ENCODE assay signal across 25 cellular contexts in the genomic region with DNA sequence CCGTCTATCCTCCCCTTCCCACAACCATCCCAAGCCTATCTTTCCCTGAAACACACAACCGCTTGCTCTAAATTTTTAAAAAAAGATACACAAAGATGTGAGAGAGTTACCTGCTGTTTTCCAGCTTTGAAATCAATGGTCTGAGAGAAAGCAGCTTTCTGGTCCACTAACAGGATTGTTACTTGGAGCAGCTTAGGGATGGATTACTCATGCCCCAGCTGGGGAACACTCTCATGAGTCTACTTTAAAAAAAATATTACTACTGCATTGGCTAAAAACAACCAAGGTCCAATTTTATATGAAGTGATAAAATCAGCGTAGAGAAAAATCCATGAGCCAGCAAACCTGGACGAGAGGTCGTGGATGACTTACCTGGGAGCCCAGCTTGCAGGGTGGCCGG. TPM values are rescaled to one million over a fixed set of nuclear protein-coding genes. Genes with fewer than 3 reads are reported as not detected.
"Had no signal": no experiment of that assay in that cellular context is flagged by ENCODE, and none has a peak within 500 bp of the region (broad histone marks: within the 10 kb centered on the region; RNA-seq: fewer than 3 reads in every experiment).

No MANE protein-coding gene starts in this region.

- H3K36me3 Mint-ChIP-seq: activated CD8-positive, alpha-beta memory T cell treated with anti-CD3 and anti-CD28 coated beads, Interleukin-2, amount 10 ng/mL, durations not matched to agents 7 days and 5 days; mesothelial cell of epicardium; naive thymus-derived CD8-positive, alpha-beta T cell; T-cell had no signal

- H3K27me3 ChIP-seq: neural progenitor cell, tibial nerve had no signal

- H3K36me3 ChIP-seq: esophagus squamous epithelium, left ventricle myocardium inferior, neural progenitor cell, spleen, tibial nerve, WERI-Rb-1 had no signal

- DNase-seq: activated CD4-positive, alpha-beta T cell treated with anti-CD3 and anti-CD28 coated beads, Interleukin-2, amount 10 ng/mL, durations not matched to agents 7 days and 5 days; activated CD4-positive, CD25-positive, alpha-beta regulatory T cell treated with anti-CD3 and anti-CD28 coated beads, Interleukin-2, amount 50 U/mL, for 72 hours; activated CD8-positive, alpha-beta memory T cell treated with anti-CD3 and anti-CD28 coated beads, Interleukin-2, amount 10 ng/mL, durations not matched to agents 7 days and 5 days; activated CD8-positive, alpha-beta T cell treated with anti-CD3 and anti-CD28 coated beads for 36 hours; activated effector memory CD4-positive, alpha-beta T cell treated with anti-CD3 and anti-CD28 coated beads, Interleukin-2, amount 50 U/mL, for 16 hours; activated naive CD4-positive, alpha-beta T cell treated with anti-CD3 and anti-CD28 coated beads, Interleukin-2, amount 50 U/mL, for 16 hours; activated T-cell treated with anti-CD3 and anti-CD28 coated beads for 4 hours; aorta; esophagus squamous epithelium; glutamatergic neuron; hippocampal formation; left ventricle myocardium inferior; naive thymus-derived CD8-positive, alpha-beta T cell; spleen; stimulated activated CD4-positive, alpha-beta T cell treated with anti-CD3 and anti-CD28 coated beads, Interleukin-4, amount 100 ng/mL, for 1 hour; stimulated activated naive CD8-positive, alpha-beta T cell treated with anti-CD3 and anti-CD28 coated beads, Interleukin-15, Interleukin-2, amounts not matched to agents 100 U/mL and 50 U/mL, for 24 hours; substantia nigra; T-cell; WERI-Rb-1 had no signal

- H3K27ac ChIP-seq: coronary artery, esophagus squamous epithelium, left ventricle myocardium inferior, neural progenitor cell, spleen, tibial nerve, WERI-Rb-1 had no signal

- H3K27ac Mint-ChIP-seq: activated CD4-positive, alpha-beta T cell treated with anti-CD3 and anti-CD28 coated beads, Interleukin-2, amount 10 ng/mL, durations not matched to agents 7 days and 5 days; activated CD8-positive, alpha-beta memory T cell treated with anti-CD3 and anti-CD28 coated beads, Interleukin-2, amount 10 ng/mL, durations not matched to agents 7 days and 5 days; activated CD8-positive, alpha-beta T cell treated with anti-CD3 and anti-CD28 coated beads for 36 hours; mesothelial cell of epicardium; naive thymus-derived CD8-positive, alpha-beta T cell; neural progenitor cell; T-cell; T-helper 2 cell treated with Interferon-gamma antibody and Interleukin-4, amounts not matched to agents 5 μg/mL and 100 μg/mL, for 36 hours had no signal

- H3K4me3 ChIP-seq: coronary artery, esophagus squamous epithelium, left ventricle myocardium inferior, neural progenitor cell, spleen, tibial nerve had no signal

- H3K4me1 ChIP-seq: spleen had no signal

- H3K4me1 Mint-ChIP-seq: activated CD4-positive, alpha-beta T cell treated with anti-CD3 and anti-CD28 coated beads, Interleukin-2, amount 10 ng/mL, durations not matched to agents 7 days and 5 days; activated CD8-positive, alpha-beta memory T cell treated with anti-CD3 and anti-CD28 coated beads, Interleukin-2, amount 10 ng/mL, durations not matched to agents 7 days and 5 days; central memory CD8-positive, alpha-beta T cell; naive thymus-derived CD8-positive, alpha-beta T cell; T-cell had no signal

- H3K9me3 ChIP-seq: esophagus squamous epithelium, left ventricle myocardium inferior, spleen, tibial nerve had no signal

- ATAC-seq: activated CD8-positive, alpha-beta memory T cell treated with anti-CD3 and anti-CD28 coated beads, Interleukin-2, amount 10 ng/mL, durations not matched to agents 7 days and 5 days; activated CD8-positive, alpha-beta T cell treated with anti-CD3 and anti-CD28 coated beads for 36 hours; naive thymus-derived CD8-positive, alpha-beta T cell; stimulated activated naive CD8-positive, alpha-beta T cell treated with anti-CD3 and anti-CD28 coated beads, Interleukin-15, Interleukin-2, amounts not matched to agents 100 U/mL and 50 U/mL, for 24 hours; T-cell had no signal

- H3K9me3 Mint-ChIP-seq: activated CD4-positive, alpha-beta T cell treated with anti-CD3 and anti-CD28 coated beads, Interleukin-2, amount 10 ng/mL, durations not matched to agents 7 days and 5 days; activated CD8-positive, alpha-beta T cell treated with anti-CD3 and anti-CD28 coated beads for 36 hours; central memory CD8-positive, alpha-beta T cell; naive thymus-derived CD8-positive, alpha-beta T cell; T-cell; T-helper 2 cell treated with Interferon-gamma antibody and Interleukin-4, amounts not matched to agents 5 μg/mL and 100 μg/mL, for 36 hours had no signal

- H3K4me3 Mint-ChIP-seq: activated CD4-positive, alpha-beta T cell treated with anti-CD3 and anti-CD28 coated beads, Interleukin-2, amount 10 ng/mL, durations not matched to agents 7 days and 5 days; activated CD8-positive, alpha-beta memory T cell treated with anti-CD3 and anti-CD28 coated beads, Interleukin-2, amount 10 ng/mL, durations not matched to agents 7 days and 5 days; activated CD8-positive, alpha-beta T cell treated with anti-CD3 and anti-CD28 coated beads for 36 hours; central memory CD8-positive, alpha-beta T cell; mesothelial cell of epicardium; naive thymus-derived CD8-positive, alpha-beta T cell; neural progenitor cell; T-cell; T-helper 2 cell treated with Interferon-gamma antibody and Interleukin-4, amounts not matched to agents 5 μg/mL and 100 μg/mL, for 36 hours had no signal

RNA-seq across cellular contexts. Expression of a gene that starts 29.6 kb away (rescaled TPM):
- total RNA-seq: activated CD4-positive, alpha-beta T cell treated with anti-CD3 and anti-CD28 coated beads, Interleukin-2, amount 10 ng/mL, durations not matched to agents 7 days and 5 days; naive thymus-derived CD8-positive, alpha-beta T cell had no signal
